ENCODE assay signal across 13 cellular contexts in genomic region chr12:76201316-76201715, GRCh38.
"Had no signal": no experiment of that assay in that cellular context is flagged by ENCODE, and none has a peak within 500 bp of the region (broad histone marks: within the 10 kb centered on the region; RNA-seq: fewer than 3 reads in every experiment).

No MANE protein-coding gene starts in this region.

- ATAC-seq: foreskin keratinocyte, heart right ventricle, WTC11 had no signal

- H3K4me3 ChIP-seq: heart right ventricle, left ventricle myocardium inferior, sigmoid colon, upper lobe of left lung had no signal

- H3K27ac ChIP-seq: foreskin keratinocyte, heart right ventricle, left ventricle myocardium inferior, sigmoid colon, upper lobe of left lung had no signal

- DNase-seq: activated CD4-positive, alpha-beta T cell treated with anti-CD3 and anti-CD28 coated beads for 48 hours; activated naive CD4-positive, alpha-beta T cell; aorta; foreskin keratinocyte; heart right ventricle; islet precursor cell; left ventricle myocardium inferior; nephron progenitor cell; sigmoid colon; stimulated activated CD4-positive, alpha-beta T cell treated with anti-CD3 and anti-CD28 coated beads, Interleukin-12 subunit alpha, Interleukin-12 subunit beta, amount 100 ng/mL, for 4 hours; T1000; upper lobe of left lung had no signal

- H3K27me3 ChIP-seq: foreskin keratinocyte, heart right ventricle, sigmoid colon, upper lobe of left lung had no signal

- H3K36me3 ChIP-seq: heart right ventricle, left ventricle myocardium inferior, sigmoid colon, upper lobe of left lung had no signal

- H3K4me1 ChIP-seq: foreskin keratinocyte, heart right ventricle, left ventricle myocardium inferior, sigmoid colon, upper lobe of left lung had no signal
